ENCODE assay signal across 13 cellular contexts in the genomic region with DNA sequence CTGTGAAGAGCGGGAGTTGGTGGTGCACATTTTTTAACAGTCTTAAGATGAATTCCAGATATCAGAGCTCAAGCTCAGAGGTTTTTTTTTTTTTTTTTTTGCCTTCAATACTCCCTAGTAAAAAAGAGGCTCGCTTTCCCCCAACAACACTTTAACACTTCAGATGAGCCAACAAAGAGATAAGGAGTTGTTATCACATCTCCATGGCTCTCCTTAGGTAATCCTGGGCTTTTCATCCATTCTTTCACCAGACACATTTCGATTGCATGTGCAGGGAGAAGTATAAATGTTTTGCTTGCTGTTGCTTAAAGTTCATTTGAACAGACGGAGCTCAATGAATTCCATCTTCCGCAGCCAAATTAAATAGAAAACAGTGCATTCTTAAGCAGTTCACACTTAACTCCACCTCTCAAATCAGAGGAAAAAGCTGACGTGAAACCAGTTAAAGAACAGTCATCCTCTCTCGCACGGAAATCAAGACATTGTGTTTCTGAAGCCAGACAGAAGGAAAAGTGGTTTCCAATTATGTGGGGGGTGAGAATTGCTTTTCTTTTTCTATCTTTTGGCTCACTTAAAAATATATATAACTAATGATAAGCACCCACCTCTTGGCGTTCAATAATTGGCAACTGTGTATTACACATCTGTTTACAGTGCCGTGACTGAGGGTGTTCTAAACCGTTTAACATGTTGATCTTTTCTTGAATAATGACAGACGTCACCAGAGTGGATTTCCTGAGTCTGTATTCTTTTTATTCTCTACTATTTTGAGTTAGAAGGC.
DNase-seq lines count a peak whose midpoint lies in the region; ATAC-seq and TF ChIP-seq lines count a peak whose summit lies in the region.
"Had no signal": no experiment of that assay in that cellular context is flagged by ENCODE, and none has a peak within 500 bp of the region (broad histone marks: within the 10 kb centered on the region; RNA-seq: fewer than 3 reads in every experiment).

No MANE protein-coding gene starts in this region.

- TF ChIP-seq CTCF in AG04449 (IDR thresholded peaks at IDR 0.05; ENCODE audit: insufficient read depth, low read length, missing control alignments) = no peak
- TF ChIP-seq CTCF in fibroblast of lung (conservative IDR thresholded peaks at IDR 0.05 in 1 of 2, IDR thresholded peaks at IDR 0.05 in 1 of 2; ENCODE audit: low read depth in 1 of 2, low read length in 2 of 2) = no peak
- no peak for TF ChIP-seq CTCF in nephron progenitor cell (IDR thresholded peaks at IDR 0.05)
- no peak for TF ChIP-seq CTCF in RWPE1 (conservative IDR thresholded peaks at IDR 0.05; ENCODE audit: low read depth)

- H3K27ac Mint-ChIP-seq in nephron progenitor cell = peak overlapping the region; percentile 30
- H3K27ac Mint-ChIP-seq in activated naive CD8-positive, alpha-beta T cell treated with anti-CD3 and anti-CD28 coated beads, Interleukin-2, amount 50 U/mL, for 24 hours = no peak overlapping the region
- H3K27ac Mint-ChIP-seq: IgD-negative memory B cell had no signal

- H4K20me1 ChIP-seq in fibroblast of lung (ENCODE audit: control insufficient read depth, extremely low read depth, insufficient read depth, low read length) = no peaks in the 10 kb centered on the region

- DNase-seq in AG04449 (ENCODE audit: low read depth, low spot score) = peak; percentile 44
- DNase-seq in OCI-M1 (lab: John Stamatoyannopoulos, UW) = peak; percentile 67
- peak; percentile 48 to 62 for DNase-seq in fibroblast of lung (ENCODE audit: low read depth in 2 of 2)
- DNase-seq in nephron progenitor cell = no peak
- no peak for DNase-seq in RWPE1 (ENCODE audit: low spot score)
- DNase-seq in NCI-H2081 treated with DMSO at 0.1 percent for 48 hours (lab: John Stamatoyannopoulos, UW) = no peak
- DNase-seq in activated naive CD8-positive, alpha-beta T cell treated with anti-CD3 and anti-CD28 coated beads, Interleukin-2, amount 50 U/mL, for 24 hours = no peak
- DNase-seq: activated CD8-positive, alpha-beta memory T cell treated with anti-CD3 and anti-CD28 coated beads, Interleukin-2, amount 50 U/mL, for 48 hours; BE2C; NCI-H510A treated with DMSO at 0.1 percent for 48 hours; stimulated activated naive CD4-positive, alpha-beta T cell had no signal

- H3K79me2 ChIP-seq in fibroblast of lung (ENCODE audit: control insufficient read depth, insufficient read depth, low read length) = no peaks in the 10 kb centered on the region

- H3K27me3 Mint-ChIP-seq in nephron progenitor cell (ENCODE audit: low read depth, poor library complexity) = no peaks in the 10 kb centered on the region
- no peaks in the 10 kb centered on the region for H3K27me3 Mint-ChIP-seq in activated naive CD8-positive, alpha-beta T cell treated with anti-CD3 and anti-CD28 coated beads, Interleukin-2, amount 50 U/mL, for 24 hours

- no peak for ATAC-seq in GM18907 (IDR thresholded peaks at IDR 0.05; ENCODE audit: unreplicated experiment)
- no peak for ATAC-seq in activated naive CD8-positive, alpha-beta T cell treated with anti-CD3 and anti-CD28 coated beads, Interleukin-2, amount 50 U/mL, for 24 hours

- H3K9ac ChIP-seq in fibroblast of lung (ENCODE audit: insufficient read depth, low read length) = peak overlapping the region; percentile 22

- H3K36me3 Mint-ChIP-seq in nephron progenitor cell (ENCODE audit: low read depth) = no peaks in the 10 kb centered on the region
- no peaks in the 10 kb centered on the region for H3K36me3 Mint-ChIP-seq in activated naive CD8-positive, alpha-beta T cell treated with anti-CD3 and anti-CD28 coated beads, Interleukin-2, amount 50 U/mL, for 24 hours (ENCODE audit: low read depth)
- H3K36me3 Mint-ChIP-seq: IgD-negative memory B cell had no signal

- no peaks in the 10 kb centered on the region for H3K9me3 ChIP-seq in fibroblast of lung (ENCODE audit: control insufficient read depth, insufficient read depth, low read depth, low read length)
- H3K9me3 ChIP-seq: BE2C had no signal

- peak overlapping the region; percentile 66 for H3K4me2 ChIP-seq in fibroblast of lung (ENCODE audit: extremely low read depth, insufficient read depth, low read length)

- POLR2A ChIA-PET in AG04449 (lab: Yijun Ruan, JAX) = no interaction called here
- POLR2A ChIA-PET in RWPE1 (lab: Yijun Ruan, JAX; ENCODE audit: low non-redundant PET) = no interaction called here

- H3K4me3 ChIP-seq in AG04449 (ENCODE audit: low read depth, low read length) (peak overlapping the region; percentile 35), fibroblast of lung (replicated peaks in 1 of 4; ENCODE audit: control extremely low read depth in 1 of 4, insufficient read depth in 1 of 4, low read depth in 3 of 4, low read length in 4 of 4) (peak overlapping the region; percentile 11 to 42 (median 20))

- H2AFZ ChIP-seq in fibroblast of lung (ENCODE audit: low read length) = no peak overlapping the region

- CTCF ChIA-PET in AG04449 (lab: Yijun Ruan, JAX) (interaction anchor here (1.6 kb wide), 1 partner anchor 120 kb away, joined by 4 read pairs; no protein-coding TSS in a partner anchor), RWPE1 (lab: Yijun Ruan, JAX) (interaction anchor here (0.6 kb wide), 1 partner anchor 229 kb away, joined by 4 read pairs; no protein-coding TSS in a partner anchor)

- H3K27ac ChIP-seq in fibroblast of lung (ENCODE audit: insufficient read depth, low read length) = peak overlapping the region; percentile 68
- no peak overlapping the region for H3K27ac ChIP-seq in RWPE1

- H3K4me3 Mint-ChIP-seq in nephron progenitor cell = no peak overlapping the region
- no peak overlapping the region for H3K4me3 Mint-ChIP-seq in activated naive CD8-positive, alpha-beta T cell treated with anti-CD3 and anti-CD28 coated beads, Interleukin-2, amount 50 U/mL, for 24 hours
- H3K4me3 Mint-ChIP-seq: IgD-negative memory B cell had no signal

- H3K4me1 Mint-ChIP-seq in nephron progenitor cell = peaks cover 46% of the 10 kb centered on the region
- no peaks in the 10 kb centered on the region for H3K4me1 Mint-ChIP-seq in activated naive CD8-positive, alpha-beta T cell treated with anti-CD3 and anti-CD28 coated beads, Interleukin-2, amount 50 U/mL, for 24 hours
- H3K4me1 Mint-ChIP-seq: IgD-negative memory B cell had no signal

- H3K27me3 ChIP-seq in fibroblast of lung (ENCODE audit: control insufficient read depth, insufficient read depth, low read length) = no peaks in the 10 kb centered on the region
- H3K27me3 ChIP-seq: BE2C had no signal

- no peaks in the 10 kb centered on the region for H3K36me3 ChIP-seq in fibroblast of lung (ENCODE audit: control insufficient read depth, insufficient read depth, low read length)
- H3K36me3 ChIP-seq: BE2C had no signal

- no peaks in the 10 kb centered on the region for H3K9me3 Mint-ChIP-seq in nephron progenitor cell
- H3K9me3 Mint-ChIP-seq in activated naive CD8-positive, alpha-beta T cell treated with anti-CD3 and anti-CD28 coated beads, Interleukin-2, amount 50 U/mL, for 24 hours = no peaks in the 10 kb centered on the region
- H3K9me3 Mint-ChIP-seq: IgD-negative memory B cell had no signal

- H3K4me1 ChIP-seq in fibroblast of lung (ENCODE audit: control insufficient read depth, extremely low read depth, insufficient read depth, low read length) = peaks cover 14% of the 10 kb centered on the region
- H3K4me1 ChIP-seq: BE2C had no signal

Comparison
In these comparisons a context has a peak if more than half of its experiments do, and no peak if none do; other contexts are left out.
1. DNase-seq: peak in AG04449 (single experiment), OCI-M1 (single experiment) and fibroblast of lung (2 of 2); none in nephron progenitor cell (single experiment), RWPE1 (single experiment), NCI-H2081 treated with DMSO at 0.1 percent for 48 hours (single experiment) and activated naive CD8-positive, alpha-beta T cell treated with anti-CD3 and anti-CD28 coated beads, Interleukin-2, amount 50 U/mL, for 24 hours (single experiment).